Comparison of ENCODE assay signal across 9 cellular contexts in the genomic region with DNA sequence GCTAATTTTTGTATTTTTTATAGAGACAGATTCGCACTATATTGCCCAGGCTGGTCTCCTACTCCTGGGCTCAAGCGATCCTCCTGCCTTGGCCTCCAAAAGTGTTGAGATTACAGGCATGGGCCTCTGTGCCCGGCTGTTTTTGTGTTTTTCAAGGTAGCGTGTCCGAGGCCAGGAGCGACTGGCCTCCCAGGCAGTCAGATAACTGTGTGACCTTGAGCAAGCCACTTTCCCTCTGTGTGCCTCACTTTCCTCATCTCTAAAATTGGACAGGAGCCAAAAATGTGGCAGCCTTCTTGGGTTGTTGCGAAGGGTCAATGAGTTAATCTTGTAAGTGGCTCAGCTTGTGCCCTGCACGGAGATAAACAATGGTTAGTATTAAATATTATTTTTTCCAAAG. TPM values are rescaled to one million over a fixed set of nuclear protein-coding genes. Genes with fewer than 3 reads are reported as not detected.
DNase-seq lines count a peak whose midpoint lies in the region; ATAC-seq, FAIRE-seq and TF ChIP-seq lines count a peak whose summit lies in the region.
"Had no signal": no experiment of that assay in that cellular context is flagged by ENCODE, and none has a peak within 500 bp of the region (broad histone marks: within the 10 kb centered on the region; RNA-seq: fewer than 3 reads in every experiment).

No MANE protein-coding gene starts in this region.

- H3K4me3 Mint-ChIP-seq in CD8-positive, alpha-beta T cell, result peak overlapping the region; percentile 95

- H3K27me3 Mint-ChIP-seq in CD8-positive, alpha-beta T cell (ENCODE audit: low read depth), result no peaks in the 10 kb centered on the region

- H3K36me3 ChIP-seq in CD8-positive, alpha-beta T cell (ENCODE audit: insufficient read depth, low read length), result no peaks in the 10 kb centered on the region
- H3K36me3 ChIP-seq in Loucy (ENCODE audit: insufficient read depth, low read length) (no peaks in the 10 kb centered on the region), K562 (ENCODE audit: control insufficient read depth, insufficient read depth, low read length) (peaks cover 10% of the 10 kb centered on the region; the same call in 2 of the 3 replicates)

- no peak overlapping the region for H3K4me3 ChIP-seq in CD8-positive, alpha-beta T cell (ENCODE audit: low read depth, low read length)
- H3K4me3 ChIP-seq in Loucy (ENCODE audit: low read length, poor library complexity, severe bottlenecking) (peak overlapping the region; percentile 95), K562 (no peak overlapping the region), retinal pigment epithelial cell (ENCODE audit: low read length) (peak overlapping the region; percentile 94)

- POLR2A ChIA-PET in CD8-positive, alpha-beta T cell (lab: Charles Lee), result interaction anchor here (1.1 kb wide), 1 partner anchor 64 kb away, joined by 4 read pairs; the partner anchor contains the start of gene CEP20
- POLR2A ChIA-PET in K562 (lab: Yijun Ruan, JAX), result interaction anchor here (0.6 to 1.0 kb wide), 6 partner anchors 25 to 70 kb away, joined by 3 to 5 read pairs (median 3); no protein-coding TSS in a partner anchor

- no peak overlapping the region for H3K27ac ChIP-seq in CD8-positive, alpha-beta T cell (ENCODE audit: low read depth, low read length)
- H3K27ac ChIP-seq in K562 (ENCODE audit: extremely low read depth, low read depth, low read length), result peak overlapping the region; percentile 28; the same call in 2 of the 3 replicates

- no peak for TF ChIP-seq RAD21 in K562 (CRISPR knock-in tag; conservative IDR thresholded peaks at IDR 0.05 in 1 of 2, IDR thresholded peaks at IDR 0.05 in 1 of 2)

- peaks cover 79% of the 10 kb centered on the region for H3K79me2 ChIP-seq in Loucy (ENCODE audit: insufficient read depth, low read length)
- peaks cover 72% of the 10 kb centered on the region for H3K79me2 ChIP-seq in K562 (ENCODE audit: control insufficient read depth, insufficient read depth, low read length)

- no peaks in the 10 kb centered on the region for H3K9me3 Mint-ChIP-seq in CD8-positive, alpha-beta T cell

- no peak overlapping the region for H2AFZ ChIP-seq in Loucy (ENCODE audit: low read length)
- no peak overlapping the region for H2AFZ ChIP-seq in K562 (ENCODE audit: low read depth, low read length)

- no peak for TF ChIP-seq EP300 in K562 (IDR thresholded peaks at IDR 0.05; ENCODE audit: low read length)

- intact Hi-C loops in CD8-positive, alpha-beta T cell (cut with DNase I, micrococcal nuclease), result no loop called here
- intact Hi-C loops in K562 (cut with micrococcal nuclease), result loop anchor here (5.0 kb wide), 1 partner anchor 35 kb away; no protein-coding TSS in a partner anchor

- peak overlapping the region; percentile 96 for H3K9ac ChIP-seq in Loucy (ENCODE audit: low read depth, low read length, poor library complexity, severe bottlenecking)
- peak overlapping the region; percentile 53 to 77; a peak in 2 of 4 replicates for H3K9ac ChIP-seq in K562 (ENCODE audit: insufficient read depth in 1 of 2, low read depth in 2 of 2, low read length in 2 of 2)

- H3K9me3 ChIP-seq in CD8-positive, alpha-beta T cell (ENCODE audit: low read length), result no peaks in the 10 kb centered on the region
- H3K9me3 ChIP-seq in Loucy (ENCODE audit: insufficient read depth, low read depth, low read length), result no peaks in the 10 kb centered on the region
- H3K9me3 ChIP-seq in K562 (replicated peaks; ENCODE audit: control insufficient read depth, insufficient read depth, low read depth, low read length), result no peaks in the 10 kb centered on the region

- CTCF ChIA-PET in CD8-positive, alpha-beta T cell (lab: Charles Lee), result no interaction called here
- CTCF ChIA-PET in K562 (lab: Yijun Ruan, JAX; ENCODE audit: low intra/inter-chr PET ratio), result interaction anchor here (0.6 kb wide), 1 partner anchor 38 kb away, joined by 3 read pairs; no protein-coding TSS in a partner anchor

- no peak for ATAC-seq in CD8-positive, alpha-beta T cell
- ATAC-seq in K562, result no peak

- H3K4me1 Mint-ChIP-seq in CD8-positive, alpha-beta T cell (ENCODE audit: low read depth), result peaks cover 53% of the 10 kb centered on the region

- FAIRE-seq in K562 (lab: Jason Lieb, UNC), result peak; percentile 40
- FAIRE-seq: GM19239 had no signal

- H3K36me3 Mint-ChIP-seq in CD8-positive, alpha-beta T cell, result peaks cover 10% of the 10 kb centered on the region

- no peak for TF ChIP-seq POLR2A in K562 (conservative IDR thresholded peaks at IDR 0.05)

- DNase-seq in CD8-positive, alpha-beta T cell, result no peak
- DNase-seq in K562 (ENCODE audit: extremely low read depth in 1 of 4, low spot score in 3 of 4) (no peak), retinal pigment epithelial cell (ENCODE audit: low read depth) (peak; percentile 55), GM19240 (ENCODE audit: insufficient read length, low spot score) (no peak), nucleus accumbens (lab: John Stamatoyannopoulos, UW) (no peak), COLO829 (ENCODE audit: low spot score) (no peak)
- DNase-seq in stimulated activated CD4-positive, alpha-beta T cell treated with anti-CD3 and anti-CD28 coated beads, Interleukin-15, amount 100 ng/mL, for 24 hours, result no peak

- no peaks in the 10 kb centered on the region for H3K9me1 ChIP-seq in K562 (ENCODE audit: control insufficient read depth, insufficient read depth, low read length)

- H3K27me3 ChIP-seq in CD8-positive, alpha-beta T cell (ENCODE audit: insufficient read depth, low read length), result no peaks in the 10 kb centered on the region
- H3K27me3 ChIP-seq in Loucy (ENCODE audit: insufficient read depth, low read length, poor library complexity, severe bottlenecking), result no peaks in the 10 kb centered on the region
- H3K27me3 ChIP-seq in K562 (ENCODE audit: control insufficient read depth in 2 of 2, insufficient read depth in 2 of 2, low read length in 2 of 2), result no peaks in the 10 kb centered on the region

- H3K9me2 ChIP-seq in Loucy (replicated peaks; ENCODE audit: low read depth, low read length), result no peaks in the 10 kb centered on the region

- no TSS peak for BruUV-seq in K562 (replicated peaks; lab: Mats Ljungman, UMichigan)

- 49% methylated on average over 8 of the region's 8 CpGs for WGBS in K562 (ENCODE audit: insufficient coverage, low coverage, missing lambda C conversion rate)

- peaks cover 42% of the 10 kb centered on the region for H3K4me1 ChIP-seq in CD8-positive, alpha-beta T cell (ENCODE audit: insufficient read depth, low read length)
- H3K4me1 ChIP-seq in Loucy (ENCODE audit: insufficient read depth, low read length, poor library complexity, severe bottlenecking) (peaks cover 31% of the 10 kb centered on the region), K562 (replicated peaks in 1 of 2; ENCODE audit: control insufficient read depth in 2 of 2, insufficient read depth in 2 of 2, low read length in 2 of 2) (peaks cover 27 to 38% of the 10 kb centered on the region in 2 experiments; a peak in 4 of 5 replicates)

- H4K20me1 ChIP-seq in Loucy (ENCODE audit: insufficient read depth, low read length, poor library complexity, severe bottlenecking) (peaks cover 30% of the 10 kb centered on the region), K562 (replicated peaks; ENCODE audit: control insufficient read depth, insufficient read depth, low read length) (peaks cover 7% of the 10 kb centered on the region)

- peak overlapping the region; percentile 62 for H3K27ac Mint-ChIP-seq in CD8-positive, alpha-beta T cell

- TF ChIP-seq CTCF in CD8-positive, alpha-beta T cell (IDR thresholded peaks at IDR 0.05), result no peak
- TF ChIP-seq CTCF in Loucy (conservative IDR thresholded peaks at IDR 0.05; ENCODE audit: low read length) (no peak), K562 (IDR thresholded peaks at IDR 0.05 in 2 of 3, conservative IDR thresholded peaks at IDR 0.05 in 1 of 3; ENCODE audit: insufficient read depth in 2 of 3, low read depth in 1 of 3, low read length in 3 of 3) (no peak), retinal pigment epithelial cell (conservative IDR thresholded peaks at IDR 0.05; ENCODE audit: low read depth, low read length) (no peak)

- in situ Hi-C loops in K562 (cut with MboI), result no loop called here

- H3F3A ChIP-seq in Loucy (ENCODE audit: low read depth), result no peaks in the 10 kb centered on the region

- H3K4me2 ChIP-seq in Loucy (ENCODE audit: low read depth, low read length, poor library complexity, severe bottlenecking) (peak overlapping the region; percentile 89), K562 (ENCODE audit: insufficient read depth, low read length) (peak overlapping the region; percentile 62)

TF ChIP-seq in K562, 482 proteins besides CTCF, POLR2A, EP300 and RAD21:
- no peak for TF ChIP-seq ZNF354B (CRISPR knock-in tag; IDR thresholded peaks at IDR 0.05)
- TF ChIP-seq ZNF224 (CRISPR knock-in tag; IDR thresholded peaks at IDR 0.05), result no peak
- peak; percentile 72 for TF ChIP-seq NFIX (CRISPR knock-in tag; IDR thresholded peaks at IDR 0.05; ENCODE audit: low read depth)
- TF ChIP-seq NFIC (IDR thresholded peaks at IDR 0.05), result peak; percentile 98
- no peak for TF ChIP-seq GTF2E2 (tag; IDR thresholded peaks at IDR 0.05)
- TF ChIP-seq PYGO2 (tag; IDR thresholded peaks at IDR 0.05), result no peak

RNA-seq across cellular contexts. Expression of gene ABCC1, which starts 2.4 kb away (rescaled TPM):
- 10 to 100 TPM; 41.1 to 41.2 TPM for total RNA-seq in CD8-positive, alpha-beta T cell
- 141 and 264 TPM in 2 replicates for total RNA-seq in K562 (2011; cell fraction: chromatin; rRNA removed; ENCODE audit: low replicate concordance)
- 136 and 143 TPM in 2 replicates for total RNA-seq in K562 (2011; cell fraction: nucleolus; rRNA removed)
- total RNA-seq in K562 (2011; cell fraction: nucleoplasm; rRNA removed), result 122 and 132 TPM in 2 replicates
- 12.5 and 15.7 TPM in 2 replicates for total RNA-seq in K562 (2014; rRNA removed)
- total RNA-seq in K562 (2014; rRNA removed; fragmentation: Illumina TruSeq; extraction: Trizol), result 9.5 and 10.0 TPM in 2 replicates
- 7.4 and 8.8 TPM in 2 replicates for total RNA-seq in K562 (2015; rRNA removed; fragmentation: Illumina TruSeq; extraction: Trizol)
- 39.9 and 41.6 TPM in 2 replicates for total RNA-seq in K562 (2021)
- 9.9 and 13.8 TPM in 2 replicates for polyA plus RNA-seq in K562 (2011; rRNA removed)
- polyA plus RNA-seq in K562 (2011; cell fraction: cytosol; rRNA removed), result 13.3 and 15.4 TPM in 2 replicates
- 35.3 and 52.6 TPM in 2 replicates for polyA plus RNA-seq in K562 (2011; cell fraction: nucleus; rRNA removed)
- 32.3 and 37.8 TPM in 2 replicates for polyA plus RNA-seq in K562 (2012)
- 27.2 and 27.9 TPM in 2 replicates for polyA plus RNA-seq in K562 (2014; fragmentation: Illumina TruSeq; extraction: Trizol)
- polyA plus RNA-seq in K562 (2014; fragmentation: Nextera tagmentation; extraction: Ambion mirVana), result 1 to 10 TPM; 3.9 to 4.4 TPM
- 14.2 and 15.6 TPM in 2 replicates for polyA plus RNA-seq in K562 (2014; rRNA removed)
- polyA minus RNA-seq in K562 (2011; rRNA and poly(A)+ RNA removed), result 35.0 and 39.8 TPM in 2 replicates
- polyA minus RNA-seq in K562 (2011; cell fraction: cytosol; rRNA and poly(A)+ RNA removed), result 36.8 and 44.5 TPM in 2 replicates
- 28.7 and 39.2 TPM in 2 replicates for polyA minus RNA-seq in K562 (2011; cell fraction: nucleus; rRNA and poly(A)+ RNA removed)

Comparison
In these comparisons a context has a peak if more than half of its experiments do, and no peak if none do; other contexts are left out.
1. H3K4me3 ChIP-seq: peak in Loucy (single experiment) and retinal pigment epithelial cell (single experiment); none in CD8-positive, alpha-beta T cell (single experiment) and K562 (single experiment).